Comparison of ENCODE assay signal across 8 cellular contexts in genomic region chr6:17705778-17706579, GRCh38. TPM values are rescaled to one million over a fixed set of nuclear protein-coding genes. Genes with fewer than 3 reads are reported as not detected.
DNase-seq lines count a peak whose midpoint lies in the region; ATAC-seq and TF ChIP-seq lines count a peak whose summit lies in the region.

No MANE protein-coding gene starts in this region.

- ATAC-seq in HG02840 (IDR thresholded peaks at IDR 0.05; ENCODE audit: low FRiP score, unreplicated experiment) (peak; percentile 59), left lung (peak; percentile 73)

- peak overlapping the region; percentile 87 to 90 for H3K4me3 ChIP-seq in left lung

- peaks cover 15 to 45% of the 10 kb centered on the region in 2 donors for H3K4me1 ChIP-seq in left lung

- peak overlapping the region; percentile 99 to 100 for H3K27ac ChIP-seq in left lung

- DNase-seq in NCI-H524 (lab: John Stamatoyannopoulos, UW) (peak; percentile 71 to 76), NCI-H524 treated with DMSO at 0.1 percent for 48 hours (lab: John Stamatoyannopoulos, UW) (no peak), NCI-H2029 treated with DMSO at 0.1 percent for 48 hours (lab: John Stamatoyannopoulos, UW) (peak; percentile 64), cerebellum (ENCODE audit: low spot score) (peak; percentile 25), left lung (peak; percentile 79 to 90)
- peak; percentile 62 for DNase-seq in activated CD4-positive, CD25-positive, alpha-beta regulatory T cell treated with anti-CD3 and anti-CD28 coated beads, Interleukin-2, amount 50 U/mL, for 16 hours (ENCODE audit: low read depth, low spot score)
- DNase-seq in stimulated activated CD4-positive, alpha-beta T cell treated with anti-CD3 and anti-CD28 coated beads, TNF-alpha, amount 100 ng/mL, for 1 hour (ENCODE audit: low read depth in 3 of 3, low spot score in 1 of 3) = peak; percentile 64 to 72 (median 65)

- TF ChIP-seq CTCF in left lung (IDR thresholded peaks at IDR 0.05) = no peak

- intact Hi-C loops in left lung (cut with DNase I) = no loop called here

- no peaks in the 10 kb centered on the region for H3K36me3 ChIP-seq in left lung

- H3K27me3 ChIP-seq in left lung = no peaks in the 10 kb centered on the region

- H3K9me3 ChIP-seq in left lung = no peaks in the 10 kb centered on the region

RNA-seq across cellular contexts. Expression of gene NUP153, which starts 0.7 kb away (rescaled TPM):
- 47.4 TPM for total RNA-seq in cerebellum
- 10 to 100 TPM; 28.2 to 35.9 TPM for total RNA-seq in left lung
